ENCODE assay signal across 7 cellular contexts in the genomic region with DNA sequence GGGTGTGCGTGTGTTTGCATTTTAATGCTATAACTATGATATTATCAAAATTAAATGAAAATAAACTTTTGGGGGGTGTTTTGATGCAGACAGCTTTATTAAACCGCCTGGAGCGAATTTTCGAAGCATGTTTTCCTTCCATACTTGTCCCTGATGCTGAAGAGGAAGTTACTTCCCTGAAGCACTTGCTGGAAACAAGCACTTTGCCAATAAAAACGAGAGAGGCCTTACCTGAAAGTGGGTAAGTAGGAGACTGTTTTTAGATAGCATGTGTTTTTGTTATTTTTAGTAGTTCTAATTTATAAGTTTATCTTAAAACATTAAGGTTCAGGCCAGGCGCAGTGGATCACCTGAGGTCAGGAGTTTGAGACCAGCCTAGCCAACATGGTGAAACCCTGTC.
"Had no signal": no experiment of that assay in that cellular context is flagged by ENCODE, and none has a peak within 500 bp of the region (broad histone marks: within the 10 kb centered on the region; RNA-seq: fewer than 3 reads in every experiment).

No MANE protein-coding gene starts in this region.

- H3K4me3 Mint-ChIP-seq: HFFc6 had no signal

- H3K27ac ChIP-seq: GM23248 had no signal

- H3K4me3 ChIP-seq: GM23248, HAP-1, K562 had no signal

- H3K27ac Mint-ChIP-seq: HFFc6 had no signal

- H3K4me1 ChIP-seq: HAP-1 had no signal

- ATAC-seq: HCT116, K562 had no signal

- H2AFZ ChIP-seq: GM23248 had no signal

- H3K9me3 Mint-ChIP-seq: HFFc6 had no signal

- H3K36me3 ChIP-seq: HAP-1 had no signal

- DNase-seq: GM23248, HFFc6, IMR-90, KG1 had no signal
